ENCODE assay signal across 1 cellular context in the genomic region with DNA sequence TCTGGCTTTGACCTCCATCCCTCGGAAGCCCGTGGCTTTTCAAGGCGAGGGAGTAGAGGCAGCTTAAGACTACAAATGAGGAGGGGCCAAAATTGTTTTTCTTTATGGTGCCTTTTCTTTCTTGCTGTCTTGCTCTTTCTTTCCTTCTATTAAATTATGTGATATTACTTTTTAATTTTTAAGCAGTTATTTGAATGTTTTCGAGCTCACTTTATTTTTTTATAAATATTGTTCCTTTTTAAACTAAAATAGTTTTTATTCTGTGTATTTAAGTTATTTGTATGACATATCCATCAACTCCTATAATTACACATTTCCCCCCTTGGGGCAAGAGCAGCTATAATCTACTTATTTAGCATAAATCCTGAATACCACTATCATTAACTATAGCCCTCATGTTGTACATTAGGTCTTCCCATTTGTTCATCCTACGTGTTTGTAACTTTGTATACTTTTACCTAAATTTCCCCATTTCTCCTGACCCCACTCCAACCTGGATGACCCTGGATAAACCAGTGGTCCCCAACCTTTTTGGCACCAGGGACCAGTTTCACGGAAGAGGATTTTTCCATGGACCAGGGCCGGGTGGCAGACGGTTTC.
TF ChIP-seq lines count a peak whose summit lies in the region.

No MANE protein-coding gene starts in this region.

TF ChIP-seq in K562, 482 proteins besides CTCF, POLR2A, EP300 and RAD21 (continued from another document):
- TF ChIP-seq, protein P1, sequence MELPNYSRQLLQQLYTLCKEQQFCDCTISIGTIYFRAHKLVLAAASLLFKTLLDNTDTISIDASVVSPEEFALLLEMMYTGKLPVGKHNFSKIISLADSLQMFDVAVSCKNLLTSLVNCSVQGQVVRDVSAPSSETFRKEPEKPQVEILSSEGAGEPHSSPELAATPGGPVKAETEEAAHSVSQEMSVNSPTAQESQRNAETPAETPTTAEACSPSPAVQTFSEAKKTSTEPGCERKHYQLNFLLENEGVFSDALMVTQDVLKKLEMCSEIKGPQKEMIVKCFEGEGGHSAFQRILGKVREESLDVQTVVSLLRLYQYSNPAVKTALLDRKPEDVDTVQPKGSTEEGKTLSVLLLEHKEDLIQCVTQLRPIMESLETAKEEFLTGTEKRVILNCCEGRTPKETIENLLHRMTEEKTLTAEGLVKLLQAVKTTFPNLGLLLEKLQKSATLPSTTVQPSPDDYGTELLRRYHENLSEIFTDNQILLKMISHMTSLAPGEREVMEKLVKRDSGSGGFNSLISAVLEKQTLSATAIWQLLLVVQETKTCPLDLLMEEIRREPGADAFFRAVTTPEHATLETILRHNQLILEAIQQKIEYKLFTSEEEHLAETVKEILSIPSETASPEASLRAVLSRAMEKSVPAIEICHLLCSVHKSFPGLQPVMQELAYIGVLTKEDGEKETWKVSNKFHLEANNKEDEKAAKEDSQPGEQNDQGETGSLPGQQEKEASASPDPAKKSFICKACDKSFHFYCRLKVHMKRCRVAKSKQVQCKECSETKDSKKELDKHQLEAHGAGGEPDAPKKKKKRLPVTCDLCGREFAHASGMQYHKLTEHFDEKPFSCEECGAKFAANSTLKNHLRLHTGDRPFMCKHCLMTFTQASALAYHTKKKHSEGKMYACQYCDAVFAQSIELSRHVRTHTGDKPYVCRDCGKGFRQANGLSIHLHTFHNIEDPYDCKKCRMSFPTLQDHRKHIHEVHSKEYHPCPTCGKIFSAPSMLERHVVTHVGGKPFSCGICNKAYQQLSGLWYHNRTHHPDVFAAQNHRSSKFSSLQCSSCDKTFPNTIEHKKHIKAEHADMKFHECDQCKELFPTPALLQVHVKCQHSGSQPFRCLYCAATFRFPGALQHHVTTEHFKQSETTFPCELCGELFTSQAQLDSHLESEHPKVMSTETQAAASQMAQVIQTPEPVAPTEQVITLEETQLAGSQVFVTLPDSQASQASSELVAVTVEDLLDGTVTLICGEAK (IDR thresholded peaks at IDR 0.05), result peak; percentile 51
- TF ChIP-seq, protein P1 (CRISPR knock-in tag; IDR thresholded peaks at IDR 0.05), result no peak
- 0 out of 2 replicates have a peak, but pooled peaks have one; percentile 41 for TF ChIP-seq HDAC2 (IDR thresholded peaks at IDR 0.05)
- TF ChIP-seq SMARCA4 (IDR thresholded peaks at IDR 0.05), result 0 out of 2 replicates have a peak, but pooled peaks have one; percentile 22
- TF ChIP-seq, protein P2, sequence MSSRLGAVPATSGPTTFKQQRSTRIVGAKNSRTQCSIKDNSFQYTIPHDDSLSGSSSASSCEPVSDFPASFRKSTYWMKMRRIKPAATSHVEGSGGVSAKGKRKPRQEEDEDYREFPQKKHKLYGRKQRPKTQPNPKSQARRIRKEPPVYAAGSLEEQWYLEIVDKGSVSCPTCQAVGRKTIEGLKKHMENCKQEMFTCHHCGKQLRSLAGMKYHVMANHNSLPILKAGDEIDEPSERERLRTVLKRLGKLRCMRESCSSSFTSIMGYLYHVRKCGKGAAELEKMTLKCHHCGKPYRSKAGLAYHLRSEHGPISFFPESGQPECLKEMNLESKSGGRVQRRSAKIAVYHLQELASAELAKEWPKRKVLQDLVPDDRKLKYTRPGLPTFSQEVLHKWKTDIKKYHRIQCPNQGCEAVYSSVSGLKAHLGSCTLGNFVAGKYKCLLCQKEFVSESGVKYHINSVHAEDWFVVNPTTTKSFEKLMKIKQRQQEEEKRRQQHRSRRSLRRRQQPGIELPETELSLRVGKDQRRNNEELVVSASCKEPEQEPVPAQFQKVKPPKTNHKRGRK (tag; IDR thresholded peaks at IDR 0.05), result peak; percentile 76
- TF ChIP-seq TAF9B (IDR thresholded peaks at IDR 0.05; ENCODE audit: partially characterized antibody), result peak; percentile 10
TF ChIP-seq in K562: peak in this region for 9.
